In genomic region chr11:57425565-57426438, GRCh38 we compare ENCODE assay signal across 8 cellular contexts. TPM values are rescaled to one million over a fixed set of nuclear protein-coding genes. Genes with fewer than 3 reads are reported as not detected.
DNase-seq lines count a peak whose midpoint lies in the region; ATAC-seq and TF ChIP-seq lines count a peak whose summit lies in the region.

No MANE protein-coding gene starts in this region.

- H3K36me3 Mint-ChIP-seq in nephron progenitor cell (ENCODE audit: low read depth), result peaks cover 16% of the 10 kb centered on the region

- DNase-seq in EH (ENCODE audit: low read depth) (peak; percentile 47), UCSD-AML1 (lab: John Stamatoyannopoulos, UW; ENCODE audit: unreplicated experiment) (peak; percentile 39), nephron progenitor cell (no peak), NCI-H526 treated with DMSO at 0.1 percent for 48 hours (lab: John Stamatoyannopoulos, UW) (no peak), globus pallidus (ENCODE audit: low spot score) (no peak), NCI-H1694 treated with DMSO at 0.1 percent for 48 hours (lab: John Stamatoyannopoulos, UW) (no peak)

- H3K4me3 Mint-ChIP-seq in nephron progenitor cell, result peak overlapping the region; percentile 80

- TF ChIP-seq CTCF in nephron progenitor cell (IDR thresholded peaks at IDR 0.05), result no peak

- H3K27ac Mint-ChIP-seq in nephron progenitor cell, result no peak overlapping the region

- peaks cover 34% of the 10 kb centered on the region for H3K4me1 Mint-ChIP-seq in nephron progenitor cell

- H3K27me3 Mint-ChIP-seq in nephron progenitor cell (ENCODE audit: low read depth, poor library complexity), result peaks cover 40% of the 10 kb centered on the region

- ATAC-seq in esophagus mucosa (peak; percentile 35), GM19395 (IDR thresholded peaks at IDR 0.05; ENCODE audit: unreplicated experiment) (no peak)

- H3K9me3 Mint-ChIP-seq in nephron progenitor cell, result no peaks in the 10 kb centered on the region

RNA-seq across cellular contexts. Expression of gene SLC43A3, which starts 1.1 kb away (rescaled TPM):
- total RNA-seq in esophagus mucosa, result 28.2 TPM

RNA-seq across cellular contexts. Expression of gene RTN4RL2, which starts 34.5 kb away (rescaled TPM):
- 0.56 TPM for total RNA-seq in esophagus mucosa

RNA-seq across cellular contexts. Expression of gene PRG2, which starts 35.4 kb away (rescaled TPM):
- not detected for total RNA-seq in esophagus mucosa

RNA-seq across cellular contexts. Expression of gene PRG3, which starts 44.9 kb away (rescaled TPM):
- total RNA-seq in esophagus mucosa, result not detected

Comparison
In these comparisons a context has a peak if more than half of its experiments do, and no peak if none do; other contexts are left out.
1. DNase-seq: peak in EH (single experiment) and UCSD-AML1 (single experiment); none in nephron progenitor cell (single experiment), NCI-H526 treated with DMSO at 0.1 percent for 48 hours (single experiment), globus pallidus (single experiment) and NCI-H1694 treated with DMSO at 0.1 percent for 48 hours (single experiment).